8 cellular contexts compared by ENCODE assay signal in genomic region chr1:231590453-231591198, GRCh38. TPM values are rescaled to one million over a fixed set of nuclear protein-coding genes. Genes with fewer than 3 reads are reported as not detected.
DNase-seq lines count a peak whose midpoint lies in the region; ATAC-seq and TF ChIP-seq lines count a peak whose summit lies in the region.

No MANE protein-coding gene starts in this region.

- H3K4me1 ChIP-seq in ACC112 (ENCODE audit: control insufficient read depth, insufficient read depth, low read length, unreplicated experiment), result no peaks in the 10 kb centered on the region

- peak in 3 of 4 experiments; percentile 58 to 63 (median 62) for ATAC-seq in T-cell (replicated peaks in 1 of 4)
- no peak for ATAC-seq in GM19395 (IDR thresholded peaks at IDR 0.05; ENCODE audit: unreplicated experiment)

- no peak overlapping the region for H3K4me3 Mint-ChIP-seq in T-cell

- H3K36me3 ChIP-seq in ACC112 (ENCODE audit: insufficient read depth, low read length), result no peaks in the 10 kb centered on the region

- TF ChIP-seq CTCF in GM12865 (IDR thresholded peaks at IDR 0.05; ENCODE audit: insufficient read depth, low read depth, low read length, missing control alignments) (peak; percentile 72), LNCaP clone FGC (IDR thresholded peaks at IDR 0.05; ENCODE audit: control insufficient read depth, extremely low read depth, insufficient read depth) (peak; percentile 97)

- peaks cover 0 to 5% of the 10 kb centered on the region in 2 donors for H3K27me3 Mint-ChIP-seq in T-cell

- H3K9me3 Mint-ChIP-seq in T-cell, result no peaks in the 10 kb centered on the region

- peaks cover 4% of the 10 kb centered on the region for H3K36me3 Mint-ChIP-seq in T-cell

- H3K79me2 ChIP-seq in ACC112 (ENCODE audit: control insufficient read depth, insufficient read depth, low read length, unreplicated experiment), result no peaks in the 10 kb centered on the region

- no peak overlapping the region for H3K27ac ChIP-seq in ACC112 (ENCODE audit: low read depth, low read length)

- peak; percentile 65 for DNase-seq in GM12865 (ENCODE audit: low read depth)
- DNase-seq in LNCaP clone FGC (ENCODE audit: low read depth), result peak; percentile 36
- DNase-seq in T-cell, result peak in 16 of 34 experiments; percentile 2 to 38 (median 18)
- peak; percentile 58 for DNase-seq in dedifferentiated amniotic fluid mesenchymal stem cell (ENCODE audit: extremely low spot score)
- DNase-seq in medulla oblongata (ENCODE audit: extremely low spot score), result peak; percentile 81
- DNase-seq in superior temporal gyrus (ENCODE audit: extremely low spot score), result peak; percentile 80

- H2AFZ ChIP-seq in ACC112 (ENCODE audit: low read length, unreplicated experiment), result peak overlapping the region; percentile 67

- no peaks in the 10 kb centered on the region for H3K27me3 ChIP-seq in ACC112 (ENCODE audit: insufficient read depth, low read length)

- H3K27ac Mint-ChIP-seq in T-cell, result no peak overlapping the region

- POLR2A ChIA-PET in T-cell (lab: Charles Lee), result no interaction called here

- no peak overlapping the region for H3K4me3 ChIP-seq in ACC112 (ENCODE audit: low read depth, low read length)
- no peak overlapping the region for H3K4me3 ChIP-seq in GM12865 (ENCODE audit: low read depth, low read length)
- no peak overlapping the region for H3K4me3 ChIP-seq in LNCaP clone FGC (ENCODE audit: low read depth, low read length)

- peaks cover 4 to 10% (median 8%) of the 10 kb centered on the region in 3 donors for H3K4me1 Mint-ChIP-seq in T-cell

- CTCF ChIA-PET in T-cell (lab: Charles Lee), result interaction anchor here in 1 of 2 donors (0.5 to 1.5 kb wide), 4 partner anchors 16 to 274 kb away, joined by 3 to 5 read pairs (median 4); no protein-coding TSS in a partner anchor

RNA-seq across cellular contexts. Expression of gene DISC1, which starts 36.0 kb away (rescaled TPM):
- total RNA-seq in T-cell, result 10 to 100 TPM; 12.9 to 37.0 (median 14.6) TPM
